8 cellular contexts compared by ENCODE assay signal in the genomic region with DNA sequence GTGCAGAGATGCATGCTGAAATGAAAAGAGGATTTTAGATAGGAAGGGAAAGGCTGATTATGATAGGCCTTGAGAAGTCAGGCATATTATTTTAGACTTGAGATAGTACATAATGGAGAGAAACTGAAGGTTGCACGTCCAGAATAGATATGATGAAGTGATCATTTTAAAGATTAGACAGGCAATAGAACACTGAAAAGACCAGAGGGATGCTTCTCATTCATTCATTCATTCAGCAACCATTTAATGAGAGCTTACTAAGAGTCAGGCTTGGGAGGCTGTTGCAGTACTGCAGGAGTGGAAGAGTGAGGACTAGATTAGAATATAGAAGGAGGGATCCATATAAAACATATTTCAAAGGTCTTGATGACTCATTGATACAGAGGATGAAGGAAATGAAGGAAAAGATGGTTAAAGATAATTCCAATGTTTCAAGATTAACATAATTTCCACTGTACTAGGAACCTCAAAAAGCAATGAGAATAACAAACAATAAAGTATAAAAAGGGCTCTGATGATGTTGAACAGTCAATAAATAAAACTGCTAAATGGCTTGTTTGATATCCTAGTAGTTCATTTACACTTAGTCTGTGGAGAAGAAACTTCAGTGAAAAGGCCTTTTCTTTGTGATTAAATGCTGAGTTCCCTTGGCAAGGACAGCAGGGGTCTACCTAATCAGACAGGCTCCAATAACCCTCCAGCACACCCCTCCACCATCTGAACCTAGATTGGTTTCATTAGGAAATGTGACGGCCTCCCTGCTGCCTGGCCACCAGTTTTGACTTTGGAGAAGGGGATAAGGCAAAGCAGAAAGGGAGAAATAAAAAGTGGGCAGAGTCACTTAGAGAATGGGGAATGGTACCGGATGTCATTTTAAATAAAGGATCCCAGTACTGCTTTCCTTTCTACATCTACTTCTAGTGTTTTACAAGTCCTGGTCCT. TPM values are rescaled to one million over a fixed set of nuclear protein-coding genes. Genes with fewer than 3 reads are reported as not detected.
A peak's percentile ranks its signal among the peaks of the same experiment; 100 is the strongest.
DNase-seq lines count a peak whose midpoint lies in the region; ATAC-seq, FAIRE-seq and TF ChIP-seq lines count a peak whose summit lies in the region.

No MANE protein-coding gene starts in this region.

- DNase-seq in AG04449 (ENCODE audit: low read depth, low spot score): no peak
- no peak for DNase-seq in bronchial epithelial cell (ENCODE audit: low read depth)
- DNase-seq in AML-193 (lab: John Stamatoyannopoulos, UW): no peak
- no peak for DNase-seq in GM19240 (ENCODE audit: insufficient read length, low spot score)
- DNase-seq in DMS79 treated with DMSO at 0.1 percent for 48 hours (lab: John Stamatoyannopoulos, UW): no peak

- H3K4me1 ChIP-seq in HUES64 (ENCODE audit: insufficient read depth, low read length) (peaks cover 17% of the 10 kb centered on the region), muscle layer of duodenum (ENCODE audit: control insufficient read depth in 1 of 2, insufficient read depth in 2 of 2, low read length in 2 of 2) (peaks cover 4 to 51% of the 10 kb centered on the region in 2 donors)

- H3K36me3 ChIP-seq in HUES64 (ENCODE audit: insufficient read depth, low read length) (no peaks in the 10 kb centered on the region), bronchial epithelial cell (ENCODE audit: control insufficient read depth, insufficient read depth, low read length) (no peaks in the 10 kb centered on the region), muscle layer of duodenum (ENCODE audit: control insufficient read depth in 1 of 2, insufficient read depth in 2 of 2, low read length in 2 of 2) (peaks cover 0 to 7% of the 10 kb centered on the region in 2 donors)

- no peak overlapping the region for H3K27ac ChIP-seq in HUES64 (ENCODE audit: low read depth, low read length)
- peak overlapping the region; percentile 90 for H3K27ac ChIP-seq in muscle layer of duodenum (ENCODE audit: low read length)

- CTCF ChIA-PET in AG04449 (lab: Yijun Ruan, JAX): no interaction called here

- POLR2A ChIA-PET in AG04449 (lab: Yijun Ruan, JAX): no interaction called here

- no peak overlapping the region for H3K9ac ChIP-seq in HUES64 (ENCODE audit: low read depth, low read length)

- H3K4me3 ChIP-seq in AG04449 (ENCODE audit: low read depth, low read length) (peak overlapping the region; percentile 81), HUES64 (ENCODE audit: low read length) (peak overlapping the region; percentile 75), bronchial epithelial cell (ENCODE audit: low read depth, low read length) (peak overlapping the region; percentile 83), muscle layer of duodenum (ENCODE audit: low read depth in 1 of 2, low read length in 2 of 2) (peak overlapping the region; percentile 92 to 95)

- ATAC-seq in HG02870 (IDR thresholded peaks at IDR 0.05; ENCODE audit: unreplicated experiment): no peak

- H3K9me3 ChIP-seq in HUES64 (ENCODE audit: insufficient read depth, low read depth, low read length) (no peaks in the 10 kb centered on the region), muscle layer of duodenum (ENCODE audit: control insufficient read depth in 1 of 2, low read length in 2 of 2) (no peaks in the 10 kb centered on the region)

- no peaks in the 10 kb centered on the region; the same call in 1 of the 2 replicates for H3K27me3 ChIP-seq in HUES64 (ENCODE audit: insufficient read depth, low read length)
- H3K27me3 ChIP-seq in bronchial epithelial cell (ENCODE audit: control insufficient read depth, insufficient read depth, low read length): no peaks in the 10 kb centered on the region
- H3K27me3 ChIP-seq in muscle layer of duodenum (ENCODE audit: low read depth, low read length): no peaks in the 10 kb centered on the region

- TF ChIP-seq CTCF in AG04449 (IDR thresholded peaks at IDR 0.05; ENCODE audit: insufficient read depth, low read length, missing control alignments) (no peak), bronchial epithelial cell (IDR thresholded peaks at IDR 0.05; ENCODE audit: insufficient read depth, low read length, severe bottlenecking) (no peak)

- WGBS in HUES64: 63% methylated on average over 3 of the region's 3 CpGs

- no peak for FAIRE-seq in bronchial epithelial cell (lab: Jason Lieb, UNC)

RNA-seq across cellular contexts. Expression of gene CILK1, which starts 1.7 kb away (rescaled TPM):
- polyA plus RNA-seq in HUES64 (2013, experiment 1 of 2): 5.3 TPM
- 7.4 TPM for polyA plus RNA-seq in HUES64 (2013, experiment 2 of 2)
- 1.8 and 2.7 TPM in 2 replicates for total RNA-seq in bronchial epithelial cell

RNA-seq across cellular contexts. Expression of gene FBXO9, which starts 5.3 kb away (rescaled TPM):
- 25.0 TPM for polyA plus RNA-seq in HUES64 (2013, experiment 1 of 2)
- 25.6 TPM for polyA plus RNA-seq in HUES64 (2013, experiment 2 of 2)
- 29.0 and 31.2 TPM in 2 replicates for total RNA-seq in bronchial epithelial cell
